Comparison of ENCODE assay signal across 20 cellular contexts in the genomic region with DNA sequence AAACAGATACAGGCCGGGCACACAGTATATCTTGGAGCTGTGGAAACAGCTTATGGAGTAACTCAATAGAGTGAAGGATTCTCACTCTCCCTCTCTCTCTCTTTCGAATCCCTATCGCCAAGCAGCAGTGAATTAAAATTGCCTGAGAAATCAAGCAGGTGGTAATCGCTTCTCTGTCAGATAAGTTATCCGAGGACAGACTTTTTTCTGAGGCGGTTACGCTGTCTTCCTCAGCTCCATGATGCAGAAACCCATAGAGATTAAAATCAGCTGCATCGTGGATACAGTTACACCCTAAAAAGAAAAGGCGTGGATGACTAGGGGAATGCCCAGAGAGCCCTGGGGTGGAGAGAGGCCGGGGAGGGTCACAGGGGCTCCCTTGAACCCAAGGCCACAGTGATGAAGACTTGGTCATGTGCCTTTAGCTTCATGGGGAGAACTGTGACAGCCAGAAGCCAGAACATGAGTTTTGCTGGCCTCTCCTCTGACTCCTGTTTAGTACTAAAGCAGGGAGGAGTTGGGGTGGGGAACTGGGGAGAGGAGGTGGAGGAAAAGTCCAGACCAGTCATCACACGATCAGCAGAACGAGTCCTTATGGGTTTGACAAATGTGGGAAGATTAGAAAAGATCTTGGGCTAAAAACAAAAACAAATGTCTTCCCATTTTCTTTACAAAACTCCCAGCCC.
DNase-seq lines count a peak whose midpoint lies in the region; ATAC-seq and TF ChIP-seq lines count a peak whose summit lies in the region.
"Had no signal": no experiment of that assay in that cellular context is flagged by ENCODE, and none has a peak within 500 bp of the region (broad histone marks: within the 10 kb centered on the region; RNA-seq: fewer than 3 reads in every experiment).

No MANE protein-coding gene starts in this region.

- no peak for ATAC-seq in HG03378 (IDR thresholded peaks at IDR 0.05; ENCODE audit: unreplicated experiment)

- H3K18ac ChIP-seq in mesendoderm (ENCODE audit: low read length), result no peak overlapping the region

- no peak overlapping the region for H3K23ac ChIP-seq in mesendoderm (ENCODE audit: low read length)

- intact Hi-C loops in A673 (cut with micrococcal nuclease; ENCODE audit: unreplicated experiment), result loop anchor here (5.0 kb wide), 2 partner anchors 140 to 330 kb away; partner anchors contain the start of gene JARID2
- intact Hi-C loops in activated CD4-positive, alpha-beta memory T cell treated with anti-CD3 and anti-CD28 coated beads for 36 hours (cut with micrococcal nuclease), result no loop called here

- no peaks in the 10 kb centered on the region for H3K79me2 ChIP-seq in mesendoderm (ENCODE audit: control insufficient read depth, insufficient read depth, low read length)

- BruUV-seq in A673 (replicated peaks; lab: Mats Ljungman, UMichigan), result TSS peak; percentile 88

- H2AK5ac ChIP-seq in mesendoderm (ENCODE audit: low read length), result no peak overlapping the region

- H3K27ac Mint-ChIP-seq in activated CD4-positive, alpha-beta memory T cell treated with anti-CD3 and anti-CD28 coated beads for 36 hours, result no peak overlapping the region
- H3K27ac Mint-ChIP-seq: B cell had no signal

- H2BK120ac ChIP-seq in mesendoderm (ENCODE audit: low read depth, low read length), result no peak overlapping the region

- POLR2A ChIA-PET in A673 (lab: Charles Lee; ENCODE audit: low non-redundant PET), result interaction anchor here (0.7 kb wide), 1 partner anchor 283 kb away, joined by 3 read pairs; no protein-coding TSS in a partner anchor
- POLR2A ChIA-PET in activated CD4-positive, alpha-beta memory T cell treated with anti-CD3 and anti-CD28 coated beads for 36 hours (lab: Charles Lee), result no interaction called here

- H3K79me1 ChIP-seq in mesendoderm (ENCODE audit: low read length), result no peaks in the 10 kb centered on the region

- no peaks in the 10 kb centered on the region for H3K27me3 ChIP-seq in A673 (replicated peaks; ENCODE audit: insufficient read depth, low read depth, low read length, poor library complexity)
- H3K27me3 ChIP-seq in WERI-Rb-1 (ENCODE audit: insufficient read depth, low read depth, severe bottlenecking), result no peaks in the 10 kb centered on the region
- H3K27me3 ChIP-seq in mesendoderm (ENCODE audit: insufficient read depth, low read length, poor library complexity), result no peaks in the 10 kb centered on the region
- H3K27me3 ChIP-seq: SJSA1 had no signal

- no CpG with 5 or more reads among the region's 12 CpGs for WGBS in mesendoderm (ENCODE audit: extremely low coverage, insufficient coverage, low lambda C conversion rate)

- no peak overlapping the region for H4K5ac ChIP-seq in mesendoderm (ENCODE audit: low read length)

- H3K36me3 ChIP-seq in A673 (ENCODE audit: insufficient read depth, low read length, poor library complexity, severe bottlenecking), result no peaks in the 10 kb centered on the region
- no peaks in the 10 kb centered on the region for H3K36me3 ChIP-seq in WERI-Rb-1
- no peaks in the 10 kb centered on the region for H3K36me3 ChIP-seq in mesendoderm (ENCODE audit: control insufficient read depth, insufficient read depth, low read length)
- H3K36me3 ChIP-seq: HAP-1, SJSA1 had no signal

- H3K4me3 Mint-ChIP-seq in activated CD4-positive, alpha-beta memory T cell treated with anti-CD3 and anti-CD28 coated beads for 36 hours, result no peak overlapping the region
- H3K4me3 Mint-ChIP-seq: B cell; CD4-positive, CD25-positive, alpha-beta regulatory T cell had no signal

- no peak overlapping the region for H4K8ac ChIP-seq in mesendoderm (ENCODE audit: low read depth, low read length)

- H3K4ac ChIP-seq in mesendoderm (ENCODE audit: low read depth, low read length), result no peak overlapping the region

- peaks cover 4% of the 10 kb centered on the region for H3K36me3 Mint-ChIP-seq in activated CD4-positive, alpha-beta memory T cell treated with anti-CD3 and anti-CD28 coated beads for 36 hours
- H3K36me3 Mint-ChIP-seq: CD4-positive, CD25-positive, alpha-beta regulatory T cell had no signal

- DNase-seq in A673 (ENCODE audit: low spot score), result peak; percentile 56
- peak in 63 of 76 experiments; percentile 17 to 93 (median 64) for DNase-seq in HUDEP-2 (lab: John Stamatoyannopoulos, UW; ENCODE audit: unreplicated experiment in 76 of 76)
- peak; percentile 59 for DNase-seq in WERI-Rb-1
- no peak for DNase-seq in mesendoderm
- DNase-seq in SIG-M5 (lab: John Stamatoyannopoulos, UW), result no peak
- no peak for DNase-seq in activated CD4-positive, alpha-beta memory T cell treated with anti-CD3 and anti-CD28 coated beads for 36 hours
- no peak for DNase-seq in NOMO-1 treated with DMSO at 0.1 percent for 48 hours (lab: John Stamatoyannopoulos, UW; ENCODE audit: unreplicated experiment)
- DNase-seq: CD4-positive, CD25-positive, alpha-beta regulatory T cell; COR-L47; DMS79; IMR-90; MV-4-11; NCI-H1694; NCI-H2081 treated with DMSO at 0.1 percent for 48 hours; NCI-H510A; NCI-H748 treated with DMSO at 0.1 percent for 48 hours had no signal

- no peak overlapping the region for H2BK15ac ChIP-seq in mesendoderm (replicated peaks; ENCODE audit: low read depth)

- H3K9ac ChIP-seq in mesendoderm (ENCODE audit: low read length), result no peak overlapping the region

- H2BK5ac ChIP-seq in mesendoderm (ENCODE audit: low read length), result no peak overlapping the region

- H3K4me3 ChIP-seq in A673 (ENCODE audit: low read depth, low read length, poor library complexity, severe bottlenecking) (no peak overlapping the region), WERI-Rb-1 (ENCODE audit: low read depth, low read length) (peak overlapping the region; percentile 25), mesendoderm (ENCODE audit: low read length) (no peak overlapping the region)
- H3K4me3 ChIP-seq: HAP-1, SJSA1 had no signal

- H3K27ac ChIP-seq in A673 (ENCODE audit: low read depth, low read length, poor library complexity, severe bottlenecking), result peak overlapping the region; percentile 100
- peak overlapping the region; percentile 7 for H3K27ac ChIP-seq in WERI-Rb-1
- no peak overlapping the region for H3K27ac ChIP-seq in mesendoderm (ENCODE audit: low read depth, low read length)
- H3K27ac ChIP-seq: SJSA1 had no signal

- peak overlapping the region; percentile 25 for H3K56ac ChIP-seq in mesendoderm (ENCODE audit: low read length)

- H3K9me3 Mint-ChIP-seq in activated CD4-positive, alpha-beta memory T cell treated with anti-CD3 and anti-CD28 coated beads for 36 hours, result peaks cover 13% of the 10 kb centered on the region

- peaks cover 3% of the 10 kb centered on the region for H3K4me1 Mint-ChIP-seq in activated CD4-positive, alpha-beta memory T cell treated with anti-CD3 and anti-CD28 coated beads for 36 hours (ENCODE audit: low read depth)

- H3K9me3 ChIP-seq in A673 (ENCODE audit: low read depth, low read length, poor library complexity, severe bottlenecking) (peaks cover 4% of the 10 kb centered on the region), WERI-Rb-1 (ENCODE audit: severe bottlenecking) (peaks cover 9% of the 10 kb centered on the region)
- H3K9me3 ChIP-seq: HAP-1, SJSA1 had no signal

- CTCF ChIA-PET in A673 (lab: Charles Lee), result interaction anchor here (0.7 to 0.8 kb wide), 2 partner anchors 162 to 652 kb away, joined by 3 read pairs; no protein-coding TSS in a partner anchor
- CTCF ChIA-PET in activated CD4-positive, alpha-beta memory T cell treated with anti-CD3 and anti-CD28 coated beads for 36 hours (lab: Charles Lee), result no interaction called here

- TF ChIP-seq CTCF in A673 (conservative IDR thresholded peaks at IDR 0.05; ENCODE audit: low read depth, low read length) (no peak), WERI-Rb-1 (IDR thresholded peaks at IDR 0.05; ENCODE audit: low read depth, low read length) (no peak)

- H3K27me3 Mint-ChIP-seq in activated CD4-positive, alpha-beta memory T cell treated with anti-CD3 and anti-CD28 coated beads for 36 hours, result no peaks in the 10 kb centered on the region

- H3K4me1 ChIP-seq in A673 (ENCODE audit: insufficient read depth, low read length, poor library complexity, severe bottlenecking) (peaks cover 54% of the 10 kb centered on the region), mesendoderm (ENCODE audit: control insufficient read depth, low read depth, low read length) (no peaks in the 10 kb centered on the region)
- H3K4me1 ChIP-seq: HAP-1, SJSA1 had no signal

- no peak overlapping the region for H3K4me2 ChIP-seq in mesendoderm (ENCODE audit: low read length)

Comparison
In these comparisons a context has a peak if more than half of its experiments do, and no peak if none do; other contexts are left out.
1. DNase-seq: peak in A673 (single experiment), HUDEP-2 (63 of 76) and WERI-Rb-1 (single experiment); none in mesendoderm (single experiment), SIG-M5 (single experiment), activated CD4-positive, alpha-beta memory T cell treated with anti-CD3 and anti-CD28 coated beads for 36 hours (single experiment) and NOMO-1 treated with DMSO at 0.1 percent for 48 hours (single experiment).